ENCODE assay signal across 16 cellular contexts in the genomic region with DNA sequence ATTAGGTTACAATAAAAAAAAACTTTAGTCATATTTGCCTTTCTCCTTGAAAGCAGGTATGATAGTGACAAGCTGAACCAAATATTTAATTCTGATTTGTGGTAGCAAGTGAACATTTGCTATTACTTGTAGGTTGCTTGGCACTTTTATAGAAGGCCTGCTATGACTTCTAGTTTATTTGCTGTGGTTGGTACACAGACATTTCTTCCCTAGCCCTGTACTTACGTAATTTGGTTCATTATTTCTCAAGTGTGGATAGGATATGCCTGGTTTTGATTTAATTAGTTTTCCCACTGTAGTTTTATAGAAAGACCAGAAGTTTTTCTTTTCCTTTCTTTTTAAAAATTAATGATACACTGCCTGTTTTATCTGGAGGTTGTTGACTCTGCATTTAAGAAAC.
"Had no signal": no experiment of that assay in that cellular context is flagged by ENCODE, and none has a peak within 500 bp of the region (broad histone marks: within the 10 kb centered on the region; RNA-seq: fewer than 3 reads in every experiment).

No MANE protein-coding gene starts in this region.

- H3K27me3 ChIP-seq: body of pancreas, foreskin keratinocyte, neural progenitor cell, ovary had no signal

- H3K27me3 Mint-ChIP-seq: activated naive CD4-positive, alpha-beta T cell treated with anti-CD3 and anti-CD28 coated beads, Interleukin-2, amount 50 U/mL, for 24 hours; stimulated activated memory B cell treated with anti-CD40 and anti-IgM and Interleukin-4, amounts not matched to agents 10 μg/mL and 1 μg/mL and 100 μg/mL, for 72 hours; T-cell had no signal

- H3K27ac ChIP-seq: body of pancreas, foreskin keratinocyte, neural progenitor cell, ovary had no signal

- ATAC-seq: body of pancreas; foreskin keratinocyte; stimulated activated memory B cell treated with anti-CD40 and anti-IgM and Interleukin-4, amounts not matched to agents 10 μg/mL and 1 μg/mL and 100 μg/mL, for 72 hours; T-cell had no signal

- H3K27ac Mint-ChIP-seq: activated T-helper 2 cell treated with anti-CD3 and anti-CD28 coated beads, Interferon-gamma antibody, Interleukin-2, Interleukin-4, amounts not matched to agents 10 μg/mL and 5 μg/mL and 100 μg/mL, durations not matched to agents 14 hours and 24 hours and 36 hours; neural progenitor cell; stimulated activated memory B cell treated with anti-CD40 and anti-IgM and Interleukin-4, amounts not matched to agents 10 μg/mL and 1 μg/mL and 100 μg/mL, for 72 hours had no signal

- H3K9me3 ChIP-seq: body of pancreas, ovary had no signal

- H3K4me1 Mint-ChIP-seq: neural progenitor cell; stimulated activated memory B cell treated with anti-CD40 and anti-IgM and Interleukin-4, amounts not matched to agents 10 μg/mL and 1 μg/mL and 100 μg/mL, for 72 hours had no signal

- DNase-seq: activated CD4-positive, CD25-positive, alpha-beta regulatory T cell treated with anti-CD3 and anti-CD28 coated beads, Interleukin-2, amount 50 U/mL, for 72 hours; amygdala; body of pancreas; caudate nucleus; foreskin keratinocyte; kidney glomerular epithelial cell; ovary; stimulated activated CD4-positive, alpha-beta T cell treated with anti-CD3 and anti-CD28 coated beads, Interleukin-12 subunit alpha, Interleukin-12 subunit beta, amount 100 ng/mL, for 4 hours; T-cell; T1000 had no signal

- H3K4me3 ChIP-seq: body of pancreas, neural progenitor cell, ovary had no signal

- H3K4me3 Mint-ChIP-seq: activated naive CD4-positive, alpha-beta T cell treated with anti-CD3 and anti-CD28 coated beads, Interleukin-2, amount 50 U/mL, for 24 hours; neural progenitor cell; stimulated activated memory B cell treated with anti-CD40 and anti-IgM and Interleukin-4, amounts not matched to agents 10 μg/mL and 1 μg/mL and 100 μg/mL, for 72 hours; T-cell had no signal

- FAIRE-seq: colon, endometrium had no signal

- H3K36me3 Mint-ChIP-seq: neural progenitor cell had no signal

- H3K9me3 Mint-ChIP-seq: activated naive CD4-positive, alpha-beta T cell treated with anti-CD3 and anti-CD28 coated beads, Interleukin-2, amount 50 U/mL, for 24 hours; activated T-helper 2 cell treated with anti-CD3 and anti-CD28 coated beads, Interferon-gamma antibody, Interleukin-2, Interleukin-4, amounts not matched to agents 10 μg/mL and 5 μg/mL and 100 μg/mL, durations not matched to agents 14 hours and 24 hours and 36 hours; neural progenitor cell; stimulated activated memory B cell treated with anti-CD40 and anti-IgM and Interleukin-4, amounts not matched to agents 10 μg/mL and 1 μg/mL and 100 μg/mL, for 72 hours; T-cell had no signal
